12 cellular contexts compared by ENCODE assay signal in the genomic region with DNA sequence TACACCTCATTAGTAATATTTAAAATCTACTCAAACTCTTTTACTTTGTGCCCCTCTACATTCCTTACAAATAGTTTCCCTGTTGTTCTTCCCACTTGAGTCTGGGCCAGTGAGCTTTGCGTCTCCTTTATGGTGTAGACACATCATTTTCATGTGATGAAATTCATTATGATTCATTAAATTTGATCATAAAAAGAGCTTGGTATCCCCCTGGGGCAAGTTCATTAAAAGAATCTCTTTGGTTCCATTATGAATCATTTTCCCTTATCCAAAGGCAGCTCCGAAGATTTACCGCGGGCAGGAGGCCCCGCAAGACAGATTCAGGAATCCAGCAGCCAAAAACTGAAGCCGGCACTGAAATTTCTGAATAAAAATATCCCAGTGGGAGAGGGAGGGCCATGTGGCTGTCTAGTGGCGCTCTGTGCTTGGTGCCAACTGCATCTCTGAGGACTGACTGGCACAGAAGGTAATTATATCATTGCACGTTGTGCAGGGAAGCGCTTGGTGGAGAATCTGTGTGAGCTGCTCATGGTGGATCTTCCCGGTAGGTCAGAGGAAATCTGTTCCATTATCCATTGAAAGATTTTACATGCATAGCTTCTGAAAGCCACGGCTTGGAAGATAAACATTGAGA.
A peak's percentile ranks its signal among the peaks of the same experiment; 100 is the strongest.
DNase-seq lines count a peak whose midpoint lies in the region; ATAC-seq and TF ChIP-seq lines count a peak whose summit lies in the region.
"Had no signal": no experiment of that assay in that cellular context is flagged by ENCODE, and none has a peak within 500 bp of the region (broad histone marks: within the 10 kb centered on the region; RNA-seq: fewer than 3 reads in every experiment).

No MANE protein-coding gene starts in this region.

- H3K27ac ChIP-seq in SK-N-MC, result peak overlapping the region; percentile 76

- no peak for TF ChIP-seq CTCF in retinal pigment epithelial cell (conservative IDR thresholded peaks at IDR 0.05; ENCODE audit: low read depth, low read length)

- no peaks in the 10 kb centered on the region for H3K9me3 ChIP-seq in SK-N-MC (ENCODE audit: low read depth, low read length)

- ATAC-seq in GM21576 (IDR thresholded peaks at IDR 0.05; ENCODE audit: unreplicated experiment), result no peak
- no peak for ATAC-seq in HG03175 (IDR thresholded peaks at IDR 0.05; ENCODE audit: unreplicated experiment)
- ATAC-seq: sciatic nerve had no signal

- peak overlapping the region; percentile 58 for H3K4me3 ChIP-seq in SK-N-MC
- H3K4me3 ChIP-seq in retinal pigment epithelial cell (ENCODE audit: low read length), result no peak overlapping the region

- H3K36me3 ChIP-seq in SK-N-MC (ENCODE audit: insufficient read depth, low read length), result no peaks in the 10 kb centered on the region

- in situ Hi-C loops in G401 (cut with HindIII; ENCODE audit: low sequenced_read_pairs), result no loop called here

- H3K9ac ChIP-seq in SK-N-MC (ENCODE audit: insufficient read length), result no peak overlapping the region

- DNase-seq in G401 (ENCODE audit: low spot score) (peak; percentile 47), SK-N-MC (ENCODE audit: low read depth, low spot score) (peak; percentile 28), fibroblast of gingiva (ENCODE audit: low read depth) (peak; percentile 32), retinal pigment epithelial cell (ENCODE audit: low read depth) (peak; percentile 47), RPMI8226 (no peak)
- DNase-seq: activated CD4-positive, alpha-beta memory T cell treated with anti-CD3 and anti-CD28 coated beads, Interleukin-2, amount 10 ng/mL, durations not matched to agents 7 days and 5 days; activated gamma-delta T cell treated with Interleukin-2 at 50 U/mL for 16 hours; naive B cell; T-helper 9 cell had no signal
